19 cellular contexts compared by ENCODE assay signal in genomic region chr10:123442901-123443300, GRCh38.
DNase-seq lines count a peak whose midpoint lies in the region; ATAC-seq and TF ChIP-seq lines count a peak whose summit lies in the region.
"Had no signal": no experiment of that assay in that cellular context is flagged by ENCODE, and none has a peak within 500 bp of the region (broad histone marks: within the 10 kb centered on the region; RNA-seq: fewer than 3 reads in every experiment).

No MANE protein-coding gene starts in this region.

- no peaks in the 10 kb centered on the region for H3K9me2 ChIP-seq in Karpas-422 (replicated peaks; ENCODE audit: insufficient read depth, low read length)

- in situ Hi-C loops in G401 (cut with HindIII; ENCODE audit: low sequenced_read_pairs) = no loop called here

- H3K9me3 ChIP-seq in Peyer's patch (no peaks in the 10 kb centered on the region), Karpas-422 (ENCODE audit: low read length) (no peaks in the 10 kb centered on the region)
- H3K9me3 ChIP-seq: BLaER1, lower lobe of right lung, neutrophil had no signal

- H3K27ac ChIP-seq in caudate nucleus (ENCODE audit: low read depth, low read length) = no peak overlapping the region
- H3K27ac ChIP-seq in Peyer's patch = no peak overlapping the region
- H3K27ac ChIP-seq in Karpas-422 (ENCODE audit: low read length) = no peak overlapping the region
- H3K27ac ChIP-seq: BLaER1, KMS-11, lower lobe of right lung, neutrophil had no signal

- H3K4me1 ChIP-seq in Peyer's patch (no peaks in the 10 kb centered on the region), Karpas-422 (ENCODE audit: low read length) (no peaks in the 10 kb centered on the region)
- H3K4me1 ChIP-seq: lower lobe of right lung had no signal

- H3K9ac ChIP-seq in Karpas-422 (ENCODE audit: low read length) = no peak overlapping the region
- H3K9ac ChIP-seq: BLaER1, KMS-11 had no signal

- ATAC-seq in GM18519 (IDR thresholded peaks at IDR 0.05; ENCODE audit: low FRiP score, unreplicated experiment) = peak; percentile 68
- ATAC-seq in GM21360 (IDR thresholded peaks at IDR 0.05; ENCODE audit: unreplicated experiment) = peak; percentile 92
- ATAC-seq in HG02884 (IDR thresholded peaks at IDR 0.05; ENCODE audit: unreplicated experiment) = peak; percentile 84
- ATAC-seq in HG03460 (IDR thresholded peaks at IDR 0.05; ENCODE audit: unreplicated experiment) = peak; percentile 96
- ATAC-seq: activated CD8-positive, alpha-beta T cell treated with anti-CD3 and anti-CD28 coated beads for 36 hours; lower lobe of right lung; T-helper 17 cell had no signal

- DNase-seq in caudate nucleus (lab: John Stamatoyannopoulos, UW) = no peak
- DNase-seq in Peyer's patch = no peak
- DNase-seq in G401 (ENCODE audit: low spot score) = no peak
- no peak for DNase-seq in Karpas-422
- DNase-seq: activated CD8-positive, alpha-beta T cell treated with anti-CD3 and anti-CD28 coated beads for 36 hours; activated naive CD4-positive, alpha-beta T cell treated with anti-CD3 and anti-CD28 coated beads for 36 hours; H9; hippocampal formation; lower lobe of right lung; OCI-M1; stimulated activated CD4-positive, alpha-beta T cell treated with anti-CD3 and anti-CD28 coated beads, Interleukin-12 subunit alpha, Interleukin-12 subunit beta, amount 100 ng/mL, for 4 hours; T-helper 17 cell had no signal

- no peak for TF ChIP-seq POLR2A in Peyer's patch (IDR thresholded peaks at IDR 0.05)

- TF ChIP-seq CTCF in Peyer's patch (IDR thresholded peaks at IDR 0.05) = no peak

- no peak overlapping the region for H3K4me3 ChIP-seq in Peyer's patch
- H3K4me3 ChIP-seq in Karpas-422 (ENCODE audit: low read length) = no peak overlapping the region
- H3K4me3 ChIP-seq: BLaER1, lower lobe of right lung had no signal

- no peak overlapping the region for H3K4me2 ChIP-seq in Karpas-422 (ENCODE audit: low read depth, low read length, poor library complexity, severe bottlenecking)
- H3K4me2 ChIP-seq: BLaER1, KMS-11 had no signal

- H3K27me3 ChIP-seq in Peyer's patch = no peaks in the 10 kb centered on the region
- H3K27me3 ChIP-seq in Karpas-422 (ENCODE audit: low read length) = no peaks in the 10 kb centered on the region
- H3K27me3 ChIP-seq: BLaER1 had no signal

- no peaks in the 10 kb centered on the region for H4K20me1 ChIP-seq in Karpas-422 (ENCODE audit: insufficient read depth, low read depth, low read length)
- H4K20me1 ChIP-seq: BLaER1 had no signal

- no peaks in the 10 kb centered on the region for H3K79me2 ChIP-seq in Karpas-422 (ENCODE audit: low read length)

- no peak overlapping the region for H2AFZ ChIP-seq in Karpas-422 (ENCODE audit: low read length)

- no peaks in the 10 kb centered on the region for H3K36me3 ChIP-seq in Peyer's patch
- no peaks in the 10 kb centered on the region for H3K36me3 ChIP-seq in Karpas-422 (ENCODE audit: insufficient read depth, low read length)
- H3K36me3 ChIP-seq: BLaER1, lower lobe of right lung, neutrophil had no signal
